In genomic region chr17:20567421-20567820, GRCh38 we compare ENCODE assay signal across 18 cellular contexts. TPM values are rescaled to one million over a fixed set of nuclear protein-coding genes. Genes with fewer than 3 reads are reported as not detected.
"Had no signal": no experiment of that assay in that cellular context is flagged by ENCODE, and none has a peak within 500 bp of the region (broad histone marks: within the 10 kb centered on the region; RNA-seq: fewer than 3 reads in every experiment).

No MANE protein-coding gene starts in this region.

RNA-seq across cellular contexts. Expression of gene CDRT15L2, which starts 12.1 kb away (rescaled TPM):
- total RNA-seq: activated B cell treated with CpG ODN at 0.5 μM for 24 hours; activated CD4-positive, alpha-beta memory T cell treated with anti-CD3 and anti-CD28 coated beads for 36 hours; activated CD4-positive, alpha-beta T cell treated with anti-CD3 and anti-CD28 coated beads, Interleukin-2, amount 10 ng/mL, durations not matched to agents 24 days and 14 days; activated CD8-positive, alpha-beta memory T cell treated with anti-CD3 and anti-CD28 coated beads for 36 hours; activated CD8-positive, alpha-beta T cell treated with anti-CD3 and anti-CD28 coated beads for 36 hours; activated naive CD4-positive, alpha-beta T cell treated with anti-CD3 and anti-CD28 coated beads for 36 hours; activated naive CD4-positive, alpha-beta T cell treated with anti-CD3 and anti-CD28 coated beads, Interleukin-2, amount 50 U/mL, for 72 hours; activated naive CD8-positive, alpha-beta T cell treated with anti-CD3 and anti-CD28 coated beads for 36 hours; activated T-cell treated with anti-CD3 and anti-CD28 coated beads, Interleukin-2, amount 50 U/mL, for 4 hours; activated T-cell treated with anti-CD3 and anti-CD28 coated beads, Interleukin-2, amount 50 U/mL, for 72 hours; activated T-helper 1 cell treated with anti-CD3 and anti-CD28 coated beads, Interleukin-12 subunit alpha, Interleukin-12 subunit beta, Interleukin-2, Interleukin-4 antibody, amounts not matched to agents 30 ng/mL and 10 ng/mL and 1 ng/mL, durations not matched to agents 14 hours and 24 hours and 36 hours; activated T-helper 17 cell treated with anti-CD3 and anti-CD28 coated beads, Interleukin-2, amount 50 U/mL, for 72 hours; adrenal gland; aorta; astrocyte; body of pancreas; breast epithelium; cardiac septum had no signal
